ENCODE assay signal across 20 cellular contexts in the genomic region with DNA sequence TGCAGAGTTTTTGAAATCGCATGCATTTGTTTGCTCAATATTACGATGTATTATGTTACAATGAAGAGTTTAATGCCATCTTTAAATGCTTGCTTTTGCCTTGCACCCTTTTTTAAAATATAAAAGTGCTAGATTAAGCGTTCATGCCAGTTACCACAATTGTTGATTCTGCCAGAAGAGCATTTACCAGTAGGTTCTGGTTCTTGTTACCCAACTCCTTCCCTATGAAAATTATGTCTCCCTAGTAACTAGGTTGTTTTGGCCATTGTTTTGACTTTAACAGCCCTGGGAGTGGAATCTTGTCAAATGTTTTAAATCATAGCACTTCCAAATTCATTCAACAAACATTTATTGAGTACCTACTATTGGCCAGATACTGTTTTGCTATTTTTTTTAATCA. TPM values are rescaled to one million over a fixed set of nuclear protein-coding genes. Genes with fewer than 3 reads are reported as not detected.
"Had no signal": no experiment of that assay in that cellular context is flagged by ENCODE, and none has a peak within 500 bp of the region (broad histone marks: within the 10 kb centered on the region; RNA-seq: fewer than 3 reads in every experiment).

No MANE protein-coding gene starts in this region.

- H3K9me3 ChIP-seq: heart left ventricle, right atrium auricular region, transverse colon had no signal

- H3K4me1 Mint-ChIP-seq: activated CD4-positive, alpha-beta memory T cell treated with anti-CD3 and anti-CD28 coated beads, Interleukin-2, amount 10 ng/mL, durations not matched to agents 7 days and 5 days; activated naive CD4-positive, alpha-beta T cell treated with anti-CD3 and anti-CD28 coated beads, Interleukin-2, amount 50 U/mL, for 24 hours; immature natural killer cell; T-helper 17 cell; WTC11 had no signal

- H3K4me3 ChIP-seq: dorsolateral prefrontal cortex, heart left ventricle, right atrium auricular region, skin epidermis, transverse colon had no signal

- ATAC-seq: esophagus mucosa; heart left ventricle; natural killer cell treated with Interleukin-12 subunit alpha and Interleukin-12 subunit beta and Interleukin-15 and Interleukin-18, amount 100 ng/mL, for 72 hours; T-helper 17 cell; WTC11 had no signal

- H3K27me3 ChIP-seq: dorsolateral prefrontal cortex, heart left ventricle, right atrium auricular region, transverse colon had no signal

- H3K9me3 Mint-ChIP-seq: activated CD4-positive, alpha-beta memory T cell treated with anti-CD3 and anti-CD28 coated beads, Interleukin-2, amount 10 ng/mL, durations not matched to agents 7 days and 5 days; activated naive CD4-positive, alpha-beta T cell treated with anti-CD3 and anti-CD28 coated beads, Interleukin-2, amount 50 U/mL, for 24 hours; natural killer cell treated with Interleukin-12 subunit alpha and Interleukin-12 subunit beta and Interleukin-15 and Interleukin-18, amount 100 ng/mL, for 72 hours had no signal

- H3K27me3 Mint-ChIP-seq: activated CD4-positive, alpha-beta memory T cell treated with anti-CD3 and anti-CD28 coated beads, Interleukin-2, amount 10 ng/mL, durations not matched to agents 7 days and 5 days; activated naive CD4-positive, alpha-beta T cell treated with anti-CD3 and anti-CD28 coated beads, Interleukin-2, amount 50 U/mL, for 24 hours; activated T-cell treated with anti-CD3 and anti-CD28 coated beads, Interleukin-2, amount 50 U/mL, for 24 hours; natural killer cell treated with Interleukin-12 subunit alpha and Interleukin-12 subunit beta and Interleukin-15 and Interleukin-18, amount 100 ng/mL, for 72 hours had no signal

- H3K36me3 ChIP-seq: heart left ventricle, right atrium auricular region, transverse colon had no signal

- H3K4me3 Mint-ChIP-seq: activated CD4-positive, alpha-beta memory T cell treated with anti-CD3 and anti-CD28 coated beads, Interleukin-2, amount 10 ng/mL, durations not matched to agents 7 days and 5 days; activated naive CD4-positive, alpha-beta T cell treated with anti-CD3 and anti-CD28 coated beads, Interleukin-2, amount 50 U/mL, for 24 hours; activated T-cell treated with anti-CD3 and anti-CD28 coated beads, Interleukin-2, amount 50 U/mL, for 24 hours; immature natural killer cell; natural killer cell treated with Interleukin-12 subunit alpha and Interleukin-12 subunit beta and Interleukin-15 and Interleukin-18, amount 100 ng/mL, for 72 hours; T-helper 17 cell; WTC11 had no signal

- H3K36me3 Mint-ChIP-seq: activated naive CD4-positive, alpha-beta T cell treated with anti-CD3 and anti-CD28 coated beads, Interleukin-2, amount 50 U/mL, for 24 hours; immature natural killer cell; natural killer cell treated with Interleukin-12 subunit alpha and Interleukin-12 subunit beta and Interleukin-15 and Interleukin-18, amount 100 ng/mL, for 72 hours; WTC11 had no signal

- H3K27ac Mint-ChIP-seq: activated CD4-positive, alpha-beta memory T cell treated with anti-CD3 and anti-CD28 coated beads, Interleukin-2, amount 10 ng/mL, durations not matched to agents 7 days and 5 days; activated naive CD4-positive, alpha-beta T cell treated with anti-CD3 and anti-CD28 coated beads, Interleukin-2, amount 50 U/mL, for 24 hours; activated T-cell treated with anti-CD3 and anti-CD28 coated beads, Interleukin-2, amount 50 U/mL, for 24 hours; immature natural killer cell; natural killer cell treated with Interleukin-12 subunit alpha and Interleukin-12 subunit beta and Interleukin-15 and Interleukin-18, amount 100 ng/mL, for 72 hours; T-helper 17 cell; WTC11 had no signal

- H3K27ac ChIP-seq: dorsolateral prefrontal cortex, heart left ventricle, right atrium auricular region, skin epidermis, transverse colon had no signal

- DNase-seq: activated CD4-positive, alpha-beta memory T cell treated with anti-CD3 and anti-CD28 coated beads, Interleukin-2, amount 10 ng/mL, durations not matched to agents 7 days and 5 days; activated CD4-positive, alpha-beta T cell treated with anti-CD3 and anti-CD28 coated beads for 4 hours; activated effector memory CD4-positive, alpha-beta T cell treated with Interleukin-2 at 50 U/mL for 16 hours; activated T-cell treated with anti-CD3 and anti-CD28 coated beads, Interleukin-2, amount 50 U/mL, for 24 hours; amniotic stem cell; dorsolateral prefrontal cortex; heart left ventricle; immature natural killer cell; posterior cingulate gyrus; stimulated activated CD4-positive, alpha-beta T cell treated with anti-CD3 and anti-CD28 coated beads, Interleukin-15, amount 100 ng/mL, for 24 hours; stimulated activated CD4-positive, alpha-beta T cell treated with anti-CD3 and anti-CD28 coated beads, Interleukin-4, amount 100 ng/mL, for 1 hour; stimulated activated naive CD4-positive, alpha-beta T cell; T-helper 17 cell; transverse colon had no signal

- H3K4me1 ChIP-seq: heart left ventricle, right atrium auricular region, transverse colon had no signal

RNA-seq across cellular contexts. Expression of a gene that starts 32.8 kb away (rescaled TPM):
- total RNA-seq: activated CD4-positive, alpha-beta memory T cell treated with anti-CD3 and anti-CD28 coated beads, Interleukin-2, amount 10 ng/mL, durations not matched to agents 7 days and 5 days had no signal
